ENCODE assay signal across 2 cellular contexts in genomic region chr4:4541040-4541631, GRCh38.
TF ChIP-seq lines count a peak whose summit lies in the region.

No MANE protein-coding gene starts in this region.

TF ChIP-seq in SK-N-SH treated with all-trans-retinoic acid at 6 μM for 48 hours, 23 proteins besides CTCF, POLR2A, EP300 and RAD21 (continued from another document):
- TF ChIP-seq CSRNP3 (CRISPR knock-in tag; IDR thresholded peaks at IDR 0.05), result no peak
- TF ChIP-seq TOX (CRISPR knock-in tag; IDR thresholded peaks at IDR 0.05; ENCODE audit: borderline replicate concordance), result no peak
- TF ChIP-seq ZFP30 (CRISPR knock-in tag; IDR thresholded peaks at IDR 0.05), result no peak
- TF ChIP-seq ZNF8 (CRISPR knock-in tag; IDR thresholded peaks at IDR 0.05), result no peak
- TF ChIP-seq TCF4 (CRISPR knock-in tag; IDR thresholded peaks at IDR 0.05; ENCODE audit: borderline replicate concordance), result no peak
- no peak for TF ChIP-seq TSHZ2 (CRISPR knock-in tag; IDR thresholded peaks at IDR 0.05)
- TF ChIP-seq ZNF70 (CRISPR knock-in tag; IDR thresholded peaks at IDR 0.05), result no peak
- no peak for TF ChIP-seq PPARA (CRISPR knock-in tag; IDR thresholded peaks at IDR 0.05; ENCODE audit: borderline replicate concordance)
- no peak for TF ChIP-seq BACH2 (CRISPR knock-in tag; IDR thresholded peaks at IDR 0.05; ENCODE audit: borderline replicate concordance)
- TF ChIP-seq CSDC2 (CRISPR knock-in tag; IDR thresholded peaks at IDR 0.05), result no peak
- no peak for TF ChIP-seq POU6F1 (CRISPR knock-in tag; IDR thresholded peaks at IDR 0.05; ENCODE audit: borderline replicate concordance, low read depth)
- TF ChIP-seq GLIS3 (CRISPR knock-in tag; IDR thresholded peaks at IDR 0.05), result no peak
- no peak for TF ChIP-seq ESRRG (CRISPR knock-in tag; IDR thresholded peaks at IDR 0.05)
- TF ChIP-seq ZC3H10 (CRISPR knock-in tag; IDR thresholded peaks at IDR 0.05), result no peak
- no peak for TF ChIP-seq OSR1 (CRISPR knock-in tag; IDR thresholded peaks at IDR 0.05)
- no peak for TF ChIP-seq ZFP3 (CRISPR knock-in tag; IDR thresholded peaks at IDR 0.05)
- TF ChIP-seq ARNTL (CRISPR knock-in tag; IDR thresholded peaks at IDR 0.05; ENCODE audit: borderline replicate concordance, low read depth), result no peak
- TF ChIP-seq CREB5 (CRISPR knock-in tag; IDR thresholded peaks at IDR 0.05; ENCODE audit: low read depth), result no peak
- no peak for TF ChIP-seq ISL1 (CRISPR knock-in tag; IDR thresholded peaks at IDR 0.05)
TF ChIP-seq in SK-N-SH treated with all-trans-retinoic acid at 6 μM for 48 hours: peak in this region for 0.

TF ChIP-seq in HepG2, 621 proteins besides CTCF, POLR2A, EP300 and RAD21 (continued from another document):
- TF ChIP-seq ARID5B (CRISPR knock-in tag; IDR thresholded peaks at IDR 0.05) (0 out of 2 replicates have a peak, but pooled peaks have one; percentile 9), HDAC2 (CRISPR knock-in tag; IDR thresholded peaks at IDR 0.05) (peak; percentile 40; the same call in 1 of the 2 replicates), ATF3 (CRISPR knock-in tag; IDR thresholded peaks at IDR 0.05) (0 out of 2 replicates have a peak, but pooled peaks have one; percentile 39), SIN3B (IDR thresholded peaks at IDR 0.05; ENCODE audit: low read length) (peak; percentile 49; the same call in 1 of the 2 replicates), ARHGAP35 (CRISPR knock-in tag; IDR thresholded peaks at IDR 0.05; ENCODE audit: borderline replicate concordance) (no peak), ZNF24 (IDR thresholded peaks at IDR 0.05) (peak; percentile 93), ZNF34 (CRISPR knock-in tag; IDR thresholded peaks at IDR 0.05; ENCODE audit: borderline replicate concordance) (no peak), MIER3 (CRISPR knock-in tag; IDR thresholded peaks at IDR 0.05; ENCODE audit: borderline replicate concordance) (0 out of 2 replicates have a peak, but pooled peaks have one; percentile 25), SAP130 (CRISPR knock-in tag; IDR thresholded peaks at IDR 0.05; ENCODE audit: low read depth) (peak; percentile 59), ZNF335 (CRISPR knock-in tag; IDR thresholded peaks at IDR 0.05) (no peak), FOXA3 (CRISPR knock-in tag; IDR thresholded peaks at IDR 0.05) (0 out of 2 replicates have a peak, but pooled peaks have one; percentile 6), ZNF446 (CRISPR knock-in tag; IDR thresholded peaks at IDR 0.05) (0 out of 2 replicates have a peak, but pooled peaks have one; percentile 4), ZBTB21 (CRISPR knock-in tag; IDR thresholded peaks at IDR 0.05) (0 out of 2 replicates have a peak, but pooled peaks have one; percentile 70), ELF3 (CRISPR knock-in tag; IDR thresholded peaks at IDR 0.05) (0 out of 2 replicates have a peak, but pooled peaks have one; percentile 9), ZNF3 (CRISPR knock-in tag; IDR thresholded peaks at IDR 0.05) (peak; percentile 42; the same call in 1 of the 2 replicates), CCAR2 (optimal IDR thresholded peaks at IDR 0.05; ENCODE audit: low read depth, low read length) (no peak)
